ENCODE assay signal across 8 cellular contexts in genomic region chr17:64781394-64781793, GRCh38.
DNase-seq lines count a peak whose midpoint lies in the region; ATAC-seq and TF ChIP-seq lines count a peak whose summit lies in the region.

No MANE protein-coding gene starts in this region.

- no peaks in the 10 kb centered on the region for H3K9me3 Mint-ChIP-seq in activated CD8-positive, alpha-beta T cell treated with anti-CD3 and anti-CD28 coated beads, Interleukin-2, amount 10 ng/mL, durations not matched to agents 7 days and 5 days (ENCODE audit: insufficient read depth)
- no peaks in the 10 kb centered on the region for H3K9me3 Mint-ChIP-seq in osteocyte (ENCODE audit: unreplicated experiment)

- intact Hi-C loops in esophagus squamous epithelium (cut with DNase I), result no loop called here

- H3K4me3 Mint-ChIP-seq in activated CD8-positive, alpha-beta T cell treated with anti-CD3 and anti-CD28 coated beads, Interleukin-2, amount 10 ng/mL, durations not matched to agents 7 days and 5 days, result peak overlapping the region; percentile 79
- H3K4me3 Mint-ChIP-seq in osteocyte (ENCODE audit: unreplicated experiment), result peak overlapping the region; percentile 70

- H3K4me3 ChIP-seq in Karpas-422 (ENCODE audit: low read length) (peak overlapping the region; percentile 74), esophagus squamous epithelium (peak overlapping the region; percentile 47 to 65 (median 58))

- H4K20me1 ChIP-seq in Karpas-422 (ENCODE audit: insufficient read depth, low read depth, low read length), result no peaks in the 10 kb centered on the region

- TF ChIP-seq POLR2A in esophagus squamous epithelium (IDR thresholded peaks at IDR 0.05), result no peak

- H3K9me3 ChIP-seq in Karpas-422 (ENCODE audit: low read length) (no peaks in the 10 kb centered on the region), esophagus squamous epithelium (no peaks in the 10 kb centered on the region)

- H3K27me3 Mint-ChIP-seq in activated CD8-positive, alpha-beta T cell treated with anti-CD3 and anti-CD28 coated beads, Interleukin-2, amount 10 ng/mL, durations not matched to agents 7 days and 5 days (ENCODE audit: low read depth), result no peaks in the 10 kb centered on the region
- peaks cover 8% of the 10 kb centered on the region for H3K27me3 Mint-ChIP-seq in osteocyte (ENCODE audit: unreplicated experiment)

- H3K36me3 ChIP-seq in Karpas-422 (ENCODE audit: insufficient read depth, low read length) (no peaks in the 10 kb centered on the region), esophagus squamous epithelium (peaks cover 4 to 42% (median 12%) of the 10 kb centered on the region in 3 donors)

- H3K9me2 ChIP-seq in Karpas-422 (replicated peaks; ENCODE audit: insufficient read depth, low read length), result no peaks in the 10 kb centered on the region

- DNase-seq in CMK (ENCODE audit: low read depth) (peak; percentile 65), Karpas-422 (peak; percentile 82), esophagus squamous epithelium (lab: John Stamatoyannopoulos, UW) (no peak), osteocyte (ENCODE audit: extremely low spot score, unreplicated experiment) (no peak)
- DNase-seq in activated CD8-positive, alpha-beta T cell treated with anti-CD3 and anti-CD28 coated beads, Interleukin-2, amount 10 ng/mL, durations not matched to agents 7 days and 5 days, result peak; percentile 73

- 0% methylated on average over 1 of the region's 40 CpGs; no CpG with 5 or more reads in 1 of the 2 donors for WGBS in esophagus squamous epithelium, 2 donors

- no peaks in the 10 kb centered on the region for H3K27me3 ChIP-seq in Karpas-422 (ENCODE audit: low read length)
- H3K27me3 ChIP-seq in esophagus squamous epithelium, result peaks cover 0 to 72% (median 0%) of the 10 kb centered on the region in 4 donors

- TF ChIP-seq CTCF in esophagus squamous epithelium (IDR thresholded peaks at IDR 0.05), result no peak
- no peak for TF ChIP-seq CTCF in osteocyte (IDR thresholded peaks at IDR 0.05)

- peaks cover 3% of the 10 kb centered on the region; the same call in 1 of the 2 replicates for H3K79me2 ChIP-seq in Karpas-422 (ENCODE audit: low read length)

- no peak overlapping the region for H3K27ac Mint-ChIP-seq in activated CD8-positive, alpha-beta T cell treated with anti-CD3 and anti-CD28 coated beads, Interleukin-2, amount 10 ng/mL, durations not matched to agents 7 days and 5 days
- H3K27ac Mint-ChIP-seq in osteocyte (ENCODE audit: unreplicated experiment), result no peak overlapping the region

- H3K27ac ChIP-seq in Karpas-422 (ENCODE audit: low read length), result peak overlapping the region; percentile 59
- peak overlapping the region; percentile 87 to 90 (median 88) for H3K27ac ChIP-seq in esophagus squamous epithelium

- POLR2A ChIA-PET in activated CD8-positive, alpha-beta T cell treated with anti-CD3 and anti-CD28 coated beads, Interleukin-2, amount 10 ng/mL, durations not matched to agents 7 days and 5 days (lab: Charles Lee), result no interaction called here

- peak overlapping the region; percentile 71; the same call in 1 of the 2 replicates for H2AFZ ChIP-seq in Karpas-422 (ENCODE audit: low read length)

- peaks cover 44% of the 10 kb centered on the region for H3K4me1 Mint-ChIP-seq in activated CD8-positive, alpha-beta T cell treated with anti-CD3 and anti-CD28 coated beads, Interleukin-2, amount 10 ng/mL, durations not matched to agents 7 days and 5 days (ENCODE audit: low read depth)
- peaks cover 33% of the 10 kb centered on the region for H3K4me1 Mint-ChIP-seq in osteocyte (ENCODE audit: unreplicated experiment)

- CTCF ChIA-PET in activated CD8-positive, alpha-beta T cell treated with anti-CD3 and anti-CD28 coated beads, Interleukin-2, amount 10 ng/mL, durations not matched to agents 7 days and 5 days (lab: Charles Lee), result interaction anchor here (1.0 to 1.8 kb wide), 2 partner anchors 183 to 319 kb away, joined by 3 read pairs; no protein-coding TSS in a partner anchor

- H3K4me1 ChIP-seq in Karpas-422 (ENCODE audit: low read length) (peaks cover 42% of the 10 kb centered on the region), esophagus squamous epithelium (peaks cover 52 to 67% (median 52%) of the 10 kb centered on the region in 3 donors)

- peak overlapping the region; percentile 78 for H3K9ac ChIP-seq in Karpas-422 (ENCODE audit: low read length)

- H3K36me3 Mint-ChIP-seq in activated CD8-positive, alpha-beta T cell treated with anti-CD3 and anti-CD28 coated beads, Interleukin-2, amount 10 ng/mL, durations not matched to agents 7 days and 5 days (ENCODE audit: low read depth), result peaks cover 25% of the 10 kb centered on the region
- peaks cover 13% of the 10 kb centered on the region for H3K36me3 Mint-ChIP-seq in osteocyte (ENCODE audit: unreplicated experiment)

- ATAC-seq in activated CD8-positive, alpha-beta T cell treated with anti-CD3 and anti-CD28 coated beads, Interleukin-2, amount 10 ng/mL, durations not matched to agents 7 days and 5 days, result peak; percentile 49
- ATAC-seq in HG03378 (IDR thresholded peaks at IDR 0.05; ENCODE audit: unreplicated experiment), result no peak
- no peak for ATAC-seq in HG02981 (IDR thresholded peaks at IDR 0.05; ENCODE audit: unreplicated experiment)
- no peak for ATAC-seq in GM19397 (IDR thresholded peaks at IDR 0.05; ENCODE audit: unreplicated experiment)

- peak overlapping the region; percentile 75 for H3K4me2 ChIP-seq in Karpas-422 (ENCODE audit: low read depth, low read length, poor library complexity, severe bottlenecking)

Comparison
In these comparisons a context has a peak if more than half of its experiments do, and no peak if none do; other contexts are left out.
1. DNase-seq: peak in CMK (single experiment), Karpas-422 (single experiment) and activated CD8-positive, alpha-beta T cell treated with anti-CD3 and anti-CD28 coated beads, Interleukin-2, amount 10 ng/mL, durations not matched to agents 7 days and 5 days (single experiment); none in esophagus squamous epithelium (single experiment) and osteocyte (single experiment).